ENCODE assay signal across 18 cellular contexts in genomic region chr9:27538668-27539067, GRCh38. TPM values are rescaled to one million over a fixed set of nuclear protein-coding genes. Genes with fewer than 3 reads are reported as not detected.
DNase-seq lines count a peak whose midpoint lies in the region; ATAC-seq and TF ChIP-seq lines count a peak whose summit lies in the region.
"Had no signal": no experiment of that assay in that cellular context is flagged by ENCODE, and none has a peak within 500 bp of the region (broad histone marks: within the 10 kb centered on the region; RNA-seq: fewer than 3 reads in every experiment).

No MANE protein-coding gene starts in this region.

- CTCF ChIA-PET in activated CD8-positive, alpha-beta T cell treated with anti-CD3 and anti-CD28 coated beads, Interleukin-2, amount 10 ng/mL, durations not matched to agents 7 days and 5 days (lab: Charles Lee) = interaction anchor here (1.1 to 2.4 kb wide), 3 partner anchors 9 to 205 kb away, joined by 3 to 13 read pairs (median 4); partner anchors contain the start of gene MOB3B

- peak overlapping the region; percentile 85 to 88 for H3K27ac ChIP-seq in ascending aorta
- peak overlapping the region; percentile 76 to 88 for H3K27ac ChIP-seq in thoracic aorta

- TF ChIP-seq CTCF in ascending aorta (IDR thresholded peaks at IDR 0.05) (no peak), thoracic aorta (IDR thresholded peaks at IDR 0.05) (no peak)

- intact Hi-C loops in ascending aorta (cut with DNase I) = no loop called here
- intact Hi-C loops in activated T-helper 1 cell treated with anti-CD3 and anti-CD28 coated beads, Interleukin-12 subunit alpha, Interleukin-12 subunit beta, Interleukin-2, Interleukin-4 antibody, amounts not matched to agents 30 ng/mL and 10 ng/mL and 1 ng/mL, durations not matched to agents 14 hours and 24 hours and 36 hours (cut with micrococcal nuclease) = no loop called here

- H3K36me3 ChIP-seq in ascending aorta (no peaks in the 10 kb centered on the region), thoracic aorta (no peaks in the 10 kb centered on the region)

- H3K4me1 ChIP-seq in ascending aorta = peaks cover 20 to 80% of the 10 kb centered on the region in 2 donors
- peaks cover 48 to 83% of the 10 kb centered on the region in 2 donors for H3K4me1 ChIP-seq in thoracic aorta (ENCODE audit: control insufficient read depth in 1 of 2, low read depth in 2 of 2)

- ATAC-seq in GM18909 (IDR thresholded peaks at IDR 0.05; ENCODE audit: poor library complexity, unreplicated experiment) = peak; percentile 56
- peak; percentile 41 for ATAC-seq in HG02970 (IDR thresholded peaks at IDR 0.05; ENCODE audit: low FRiP score, unreplicated experiment)
- no peak for ATAC-seq in thoracic aorta (ENCODE audit: insufficient number of reproducible peaks, low FRiP score, low read depth)
- no peak for ATAC-seq in activated CD8-positive, alpha-beta T cell treated with anti-CD3 and anti-CD28 coated beads, Interleukin-2, amount 10 ng/mL, durations not matched to agents 7 days and 5 days
- ATAC-seq: activated CD4-positive, alpha-beta T cell treated with anti-CD3 and anti-CD28 coated beads for 36 hours; activated T-helper 17 cell treated with anti-CD3 and anti-CD28 coated beads, Interleukin-2, amount 50 U/mL, for 72 hours had no signal

- H3K36me3 Mint-ChIP-seq in activated CD8-positive, alpha-beta T cell treated with anti-CD3 and anti-CD28 coated beads, Interleukin-2, amount 10 ng/mL, durations not matched to agents 7 days and 5 days (ENCODE audit: low read depth) = no peaks in the 10 kb centered on the region
- peaks cover 2% of the 10 kb centered on the region for H3K36me3 Mint-ChIP-seq in activated T-helper 1 cell treated with anti-CD3 and anti-CD28 coated beads, Interleukin-12 subunit alpha, Interleukin-12 subunit beta, Interleukin-2, Interleukin-4 antibody, amounts not matched to agents 30 ng/mL and 10 ng/mL and 1 ng/mL, durations not matched to agents 14 hours and 24 hours and 36 hours (ENCODE audit: low read depth)

- peaks cover 4% of the 10 kb centered on the region for H3K4me1 Mint-ChIP-seq in activated CD8-positive, alpha-beta T cell treated with anti-CD3 and anti-CD28 coated beads, Interleukin-2, amount 10 ng/mL, durations not matched to agents 7 days and 5 days (ENCODE audit: low read depth)
- H3K4me1 Mint-ChIP-seq in activated T-helper 1 cell treated with anti-CD3 and anti-CD28 coated beads, Interleukin-12 subunit alpha, Interleukin-12 subunit beta, Interleukin-2, Interleukin-4 antibody, amounts not matched to agents 30 ng/mL and 10 ng/mL and 1 ng/mL, durations not matched to agents 14 hours and 24 hours and 36 hours (ENCODE audit: low read depth) = no peaks in the 10 kb centered on the region
- H3K4me1 Mint-ChIP-seq: activated CD4-positive, alpha-beta T cell treated with anti-CD3 and anti-CD28 coated beads for 36 hours; activated T-helper 17 cell treated with anti-CD3 and anti-CD28 coated beads, Interleukin-2, amount 50 U/mL, for 72 hours had no signal

- H3K9me3 ChIP-seq in ascending aorta (no peaks in the 10 kb centered on the region), thoracic aorta (no peaks in the 10 kb centered on the region)
- H3K9me3 ChIP-seq: heart left ventricle had no signal

- H3K4me3 ChIP-seq in ascending aorta = no peak overlapping the region
- H3K4me3 ChIP-seq in thoracic aorta = no peak overlapping the region
- H3K4me3 ChIP-seq: heart left ventricle had no signal

- H3K27me3 Mint-ChIP-seq in activated CD8-positive, alpha-beta T cell treated with anti-CD3 and anti-CD28 coated beads, Interleukin-2, amount 10 ng/mL, durations not matched to agents 7 days and 5 days (ENCODE audit: low read depth) = no peaks in the 10 kb centered on the region
- H3K27me3 Mint-ChIP-seq in activated T-helper 1 cell treated with anti-CD3 and anti-CD28 coated beads, Interleukin-12 subunit alpha, Interleukin-12 subunit beta, Interleukin-2, Interleukin-4 antibody, amounts not matched to agents 30 ng/mL and 10 ng/mL and 1 ng/mL, durations not matched to agents 14 hours and 24 hours and 36 hours (ENCODE audit: insufficient read depth) = peaks cover 4% of the 10 kb centered on the region
- H3K27me3 Mint-ChIP-seq: activated CD4-positive, alpha-beta T cell treated with anti-CD3 and anti-CD28 coated beads for 36 hours; activated T-helper 17 cell treated with anti-CD3 and anti-CD28 coated beads, Interleukin-2, amount 50 U/mL, for 72 hours; CD4-positive, alpha-beta T cell; stimulated activated naive B cell treated with anti-CD40 and anti-IgM and Interleukin-4, amounts not matched to agents 10 μg/mL and 1 μg/mL and 100 μg/mL, for 72 hours had no signal

- H3K9me3 Mint-ChIP-seq in activated CD8-positive, alpha-beta T cell treated with anti-CD3 and anti-CD28 coated beads, Interleukin-2, amount 10 ng/mL, durations not matched to agents 7 days and 5 days (ENCODE audit: insufficient read depth) = no peaks in the 10 kb centered on the region
- H3K9me3 Mint-ChIP-seq in activated T-helper 1 cell treated with anti-CD3 and anti-CD28 coated beads, Interleukin-12 subunit alpha, Interleukin-12 subunit beta, Interleukin-2, Interleukin-4 antibody, amounts not matched to agents 30 ng/mL and 10 ng/mL and 1 ng/mL, durations not matched to agents 14 hours and 24 hours and 36 hours = no peaks in the 10 kb centered on the region
- H3K9me3 Mint-ChIP-seq: activated T-helper 17 cell treated with anti-CD3 and anti-CD28 coated beads, Interleukin-2, amount 50 U/mL, for 72 hours; CD4-positive, alpha-beta T cell had no signal

- H3K4me3 Mint-ChIP-seq in activated CD8-positive, alpha-beta T cell treated with anti-CD3 and anti-CD28 coated beads, Interleukin-2, amount 10 ng/mL, durations not matched to agents 7 days and 5 days = no peak overlapping the region
- H3K4me3 Mint-ChIP-seq in activated T-helper 1 cell treated with anti-CD3 and anti-CD28 coated beads, Interleukin-12 subunit alpha, Interleukin-12 subunit beta, Interleukin-2, Interleukin-4 antibody, amounts not matched to agents 30 ng/mL and 10 ng/mL and 1 ng/mL, durations not matched to agents 14 hours and 24 hours and 36 hours = no peak overlapping the region
- H3K4me3 Mint-ChIP-seq: activated CD4-positive, alpha-beta T cell treated with anti-CD3 and anti-CD28 coated beads for 36 hours; activated T-helper 17 cell treated with anti-CD3 and anti-CD28 coated beads, Interleukin-2, amount 50 U/mL, for 72 hours; CD4-positive, alpha-beta T cell; stimulated activated naive B cell treated with anti-CD40 and anti-IgM and Interleukin-4, amounts not matched to agents 10 μg/mL and 1 μg/mL and 100 μg/mL, for 72 hours had no signal

- POLR2A ChIA-PET in activated CD8-positive, alpha-beta T cell treated with anti-CD3 and anti-CD28 coated beads, Interleukin-2, amount 10 ng/mL, durations not matched to agents 7 days and 5 days (lab: Charles Lee) = no interaction called here

- H3K27me3 ChIP-seq in ascending aorta (no peaks in the 10 kb centered on the region), thoracic aorta (replicated peaks; ENCODE audit: insufficient read depth) (no peaks in the 10 kb centered on the region)
- H3K27me3 ChIP-seq: heart left ventricle had no signal

- DNase-seq in ascending aorta (ENCODE audit: low spot score in 2 of 2) (no peak), thoracic aorta (ENCODE audit: low spot score) (no peak), SIG-M5 treated with dmso at 0.1 percent for 504 hours (lab: John Stamatoyannopoulos, UW; ENCODE audit: unreplicated experiment) (no peak), NCI-H2227 (lab: John Stamatoyannopoulos, UW; ENCODE audit: unreplicated experiment) (no peak)
- DNase-seq in activated CD8-positive, alpha-beta T cell treated with anti-CD3 and anti-CD28 coated beads, Interleukin-2, amount 10 ng/mL, durations not matched to agents 7 days and 5 days = no peak
- no peak for DNase-seq in activated T-helper 1 cell treated with anti-CD3 and anti-CD28 coated beads, Interleukin-12 subunit alpha, Interleukin-12 subunit beta, Interleukin-2, Interleukin-4 antibody, amounts not matched to agents 30 ng/mL and 10 ng/mL and 1 ng/mL, durations not matched to agents 14 hours and 24 hours and 36 hours (ENCODE audit: low spot score)
- DNase-seq: activated CD4-positive, alpha-beta T cell treated with anti-CD3 and anti-CD28 coated beads for 36 hours; CD4-positive, alpha-beta T cell; heart left ventricle; NCI-H146; stimulated activated CD4-positive, alpha-beta T cell treated with anti-CD3 and anti-CD28 coated beads, Interleukin-2, amount 100 ng/mL, for 24 hours; stimulated activated naive B cell treated with anti-CD40 and anti-IgM and Interleukin-4, amounts not matched to agents 10 μg/mL and 1 μg/mL and 100 μg/mL, for 72 hours had no signal

- H3K27ac Mint-ChIP-seq in activated CD8-positive, alpha-beta T cell treated with anti-CD3 and anti-CD28 coated beads, Interleukin-2, amount 10 ng/mL, durations not matched to agents 7 days and 5 days = no peak overlapping the region
- H3K27ac Mint-ChIP-seq in activated T-helper 1 cell treated with anti-CD3 and anti-CD28 coated beads, Interleukin-12 subunit alpha, Interleukin-12 subunit beta, Interleukin-2, Interleukin-4 antibody, amounts not matched to agents 30 ng/mL and 10 ng/mL and 1 ng/mL, durations not matched to agents 14 hours and 24 hours and 36 hours = no peak overlapping the region
- H3K27ac Mint-ChIP-seq: activated CD4-positive, alpha-beta T cell treated with anti-CD3 and anti-CD28 coated beads for 36 hours; activated T-helper 17 cell treated with anti-CD3 and anti-CD28 coated beads, Interleukin-2, amount 50 U/mL, for 72 hours; CD4-positive, alpha-beta T cell; stimulated activated naive B cell treated with anti-CD40 and anti-IgM and Interleukin-4, amounts not matched to agents 10 μg/mL and 1 μg/mL and 100 μg/mL, for 72 hours had no signal

RNA-seq across cellular contexts. Expression of gene MOB3B, which starts 9.1 kb away (rescaled TPM):
- total RNA-seq in ascending aorta (2.4 TPM), thoracic aorta (10 to 100 TPM in 1 of 2 donors, 1 to 10 TPM in 1; 6.6 to 11.1 TPM)
- total RNA-seq in activated CD8-positive, alpha-beta T cell treated with anti-CD3 and anti-CD28 coated beads, Interleukin-2, amount 10 ng/mL, durations not matched to agents 7 days and 5 days = 1 to 10 TPM; 2.5 to 2.8 TPM
- 0.17 and 0.26 TPM in 2 replicates for total RNA-seq in activated T-helper 1 cell treated with anti-CD3 and anti-CD28 coated beads, Interleukin-12 subunit alpha, Interleukin-12 subunit beta, Interleukin-2, Interleukin-4 antibody, amounts not matched to agents 30 ng/mL and 10 ng/mL and 1 ng/mL, durations not matched to agents 14 hours and 24 hours and 36 hours

RNA-seq across cellular contexts. Expression of gene IFNK, which starts 14.6 kb away (rescaled TPM):
- total RNA-seq in ascending aorta (not detected), thoracic aorta (not detected)
- not detected for total RNA-seq in activated CD8-positive, alpha-beta T cell treated with anti-CD3 and anti-CD28 coated beads, Interleukin-2, amount 10 ng/mL, durations not matched to agents 7 days and 5 days
- total RNA-seq in activated T-helper 1 cell treated with anti-CD3 and anti-CD28 coated beads, Interleukin-12 subunit alpha, Interleukin-12 subunit beta, Interleukin-2, Interleukin-4 antibody, amounts not matched to agents 30 ng/mL and 10 ng/mL and 1 ng/mL, durations not matched to agents 14 hours and 24 hours and 36 hours = not detected in 2 replicates
- total RNA-seq: activated CD4-positive, alpha-beta T cell treated with anti-CD3 and anti-CD28 coated beads for 36 hours; activated T-helper 17 cell treated with anti-CD3 and anti-CD28 coated beads, Interleukin-2, amount 50 U/mL, for 72 hours; bronchial epithelial cell; CD4-positive, alpha-beta T cell; heart left ventricle; lower leg skin; osteocyte had no signal

RNA-seq across cellular contexts. Expression of gene C9orf72, which starts 34.6 kb away (rescaled TPM):
- total RNA-seq in ascending aorta = 17.1 TPM
- 10 to 100 TPM; 19.4 to 25.6 TPM for total RNA-seq in thoracic aorta
- total RNA-seq in activated CD8-positive, alpha-beta T cell treated with anti-CD3 and anti-CD28 coated beads, Interleukin-2, amount 10 ng/mL, durations not matched to agents 7 days and 5 days = 10 to 100 TPM in 1 of 2 experiments, 1 to 10 TPM in 1; 7.5 to 10.2 TPM
- 4.6 and 5.9 TPM in 2 replicates for total RNA-seq in activated T-helper 1 cell treated with anti-CD3 and anti-CD28 coated beads, Interleukin-12 subunit alpha, Interleukin-12 subunit beta, Interleukin-2, Interleukin-4 antibody, amounts not matched to agents 30 ng/mL and 10 ng/mL and 1 ng/mL, durations not matched to agents 14 hours and 24 hours and 36 hours

Comparison
In these comparisons a context has a peak if more than half of its experiments do, and no peak if none do; other contexts are left out.
1. ATAC-seq: peak in GM18909 (single experiment) and HG02970 (single experiment); none in thoracic aorta (single experiment) and activated CD8-positive, alpha-beta T cell treated with anti-CD3 and anti-CD28 coated beads, Interleukin-2, amount 10 ng/mL, durations not matched to agents 7 days and 5 days (single experiment).